Comparison of ENCODE assay signal across 1 cellular context in genomic region chr13:36325912-36326311, GRCh38.
TF ChIP-seq lines count a peak whose summit lies in the region.

No MANE protein-coding gene starts in this region.

TF ChIP-seq in GM23338, 12 proteins besides CTCF, POLR2A, EP300 and RAD21:
- TF ChIP-seq JUNB (IDR thresholded peaks at IDR 0.05; ENCODE audit: unreplicated experiment): no peak
- TF ChIP-seq EZH2 (IDR thresholded peaks at IDR 0.05; ENCODE audit: low read depth, unreplicated experiment): no peak
- TF ChIP-seq ZNF331 (CRISPR knock-in tag; IDR thresholded peaks at IDR 0.05; ENCODE audit: low read depth): no peak
- TF ChIP-seq STAT1 (IDR thresholded peaks at IDR 0.05; ENCODE audit: unreplicated experiment): no peak
- TF ChIP-seq EZH2phosphoT487 (IDR thresholded peaks at IDR 0.05; ENCODE audit: unreplicated experiment): no peak
- no peak for TF ChIP-seq ETS1 (IDR thresholded peaks at IDR 0.05)
- no peak for TF ChIP-seq ZNF114 (CRISPR knock-in tag; IDR thresholded peaks at IDR 0.05)
- no peak for TF ChIP-seq NANOG (IDR thresholded peaks at IDR 0.05; ENCODE audit: borderline replicate concordance)
- no peak for TF ChIP-seq POLR2AphosphoS5 (IDR thresholded peaks at IDR 0.05; ENCODE audit: low read depth)
- no peak for TF ChIP-seq ZNF462 (CRISPR knock-in tag; IDR thresholded peaks at IDR 0.05)
- no peak for TF ChIP-seq REST (IDR thresholded peaks at IDR 0.05; ENCODE audit: unreplicated experiment)
